Comparison of ENCODE assay signal across 6 cellular contexts in genomic region chr6:31597006-31597405, GRCh38. TPM values are rescaled to one million over a fixed set of nuclear protein-coding genes. Genes with fewer than 3 reads are reported as not detected.
DNase-seq lines count a peak whose midpoint lies in the region; ATAC-seq, FAIRE-seq and TF ChIP-seq lines count a peak whose summit lies in the region.

No MANE protein-coding gene starts in this region.

- H3K27ac ChIP-seq in upper lobe of left lung = no peak overlapping the region

- no peaks in the 10 kb centered on the region for H3K36me3 ChIP-seq in upper lobe of left lung

- TF ChIP-seq EP300 in upper lobe of left lung (IDR thresholded peaks at IDR 0.05) = no peak

- peaks cover 0 to 5% (median 1%) of the 10 kb centered on the region in 4 donors for H3K4me1 ChIP-seq in upper lobe of left lung

- WGBS in upper lobe of left lung, 2 donors = 24% methylated on average over 2 of the region's 2 CpGs

- FAIRE-seq in GM18507 (lab: Jason Lieb, UNC) = peak; percentile 74

- ATAC-seq in upper lobe of left lung (ENCODE audit: low FRiP score in 2 of 2) (peak; percentile 63 to 75), GM19467 (IDR thresholded peaks at IDR 0.05; ENCODE audit: unreplicated experiment) (no peak)

- H3K27me3 ChIP-seq in upper lobe of left lung = no peaks in the 10 kb centered on the region

- peak; percentile 17 to 61 (median 52) for TF ChIP-seq CTCF in upper lobe of left lung (IDR thresholded peaks at IDR 0.05)

- no peak for TF ChIP-seq POLR2A in upper lobe of left lung (IDR thresholded peaks at IDR 0.05)

- DNase-seq in GM18507 (ENCODE audit: extremely low spot score, insufficient read length, low read depth) = no peak
- DNase-seq in NOMO-1 (lab: John Stamatoyannopoulos, UW; ENCODE audit: unreplicated experiment in 2 of 2) = peak; percentile 70 to 80
- peak; percentile 13 for DNase-seq in effector CD8-positive, alpha-beta T cell (lab: John Stamatoyannopoulos, UW)
- no peak for DNase-seq in upper lobe of left lung
- no peak for DNase-seq in NCI-H1048 (lab: John Stamatoyannopoulos, UW)

- H3K9me3 ChIP-seq in upper lobe of left lung = no peaks in the 10 kb centered on the region

- H3K4me3 ChIP-seq in upper lobe of left lung = no peak overlapping the region

RNA-seq across cellular contexts. Expression of gene NCR3, which starts 4.2 kb away (rescaled TPM):
- 1 to 10 TPM in 1 of 6 donors, under 1 TPM in 3, not detected in 2; 0.54 to 2.0 (median 0.70) TPM for total RNA-seq in upper lobe of left lung

RNA-seq across cellular contexts. Expression of gene LST1, which starts 10.9 kb away (rescaled TPM):
- total RNA-seq in upper lobe of left lung = 100 to 1,000 TPM in 1 of 6 donors, 10 to 100 TPM in 3, 1 to 10 TPM in 2; 7.7 to 132 (median 33.5) TPM

RNA-seq across cellular contexts. Expression of gene LTB, which starts 14.8 kb away (rescaled TPM):
- total RNA-seq in upper lobe of left lung = 10 to 100 TPM in 1 of 6 donors, 1 to 10 TPM in 2, not detected in 3; 1.3 to 18.7 (median 8.2) TPM

RNA-seq across cellular contexts. Expression of gene AIF1, which starts 18.0 kb away (rescaled TPM):
- 100 to 1,000 TPM in 1 of 6 donors, 10 to 100 TPM in 5; 18.5 to 106 (median 79.7) TPM for total RNA-seq in upper lobe of left lung

RNA-seq across cellular contexts. Expression of gene TNF, which starts 21.6 kb away (rescaled TPM):
- total RNA-seq in upper lobe of left lung = 1 to 10 TPM in 5 of 6 donors, under 1 TPM in 1; 0.33 to 6.6 (median 2.9) TPM

Comparison
In these comparisons a context has a peak if more than half of its experiments do, and no peak if none do; other contexts are left out.
1. DNase-seq: peak in NOMO-1 (2 of 2) and effector CD8-positive, alpha-beta T cell (single experiment); none in GM18507 (single experiment), upper lobe of left lung (0 of 2) and NCI-H1048 (single experiment).